ENCODE assay signal across 19 cellular contexts in genomic region chr4:48120132-48120531, GRCh38. TPM values are rescaled to one million over a fixed set of nuclear protein-coding genes. Genes with fewer than 3 reads are reported as not detected.
"Had no signal": no experiment of that assay in that cellular context is flagged by ENCODE, and none has a peak within 500 bp of the region (broad histone marks: within the 10 kb centered on the region; RNA-seq: fewer than 3 reads in every experiment).

No MANE protein-coding gene starts in this region.

- FAIRE-seq: HepG2 had no signal

- H3K27ac ChIP-seq: KMS-11, RWPE1 had no signal

- ATAC-seq: HepG2, Panc1, PC-3 had no signal

- DNase-seq: IMR-90; Kasumi-1; MM.1S; NCI-H1436; NCI-H187; NCI-H2171; NCI-H226; NCI-H446; NCI-H510A; NCI-H524 treated with DMSO at 0.1 percent for 48 hours; NCI-H82; NK-92 treated with Interleukin-12 subunit alpha and Interleukin-12 subunit beta, amount 100 ng/mL, for 24 hours; PC-3; SHP77 had no signal

RNA-seq across cellular contexts. Expression of gene TXK, which starts 13.9 kb away (rescaled TPM):
- total RNA-seq: HepG2, IMR-90, SK-MEL-5 had no signal
- polyA plus RNA-seq: HepG2, IMR-90 had no signal
